24 cellular contexts compared by ENCODE assay signal in the genomic region with DNA sequence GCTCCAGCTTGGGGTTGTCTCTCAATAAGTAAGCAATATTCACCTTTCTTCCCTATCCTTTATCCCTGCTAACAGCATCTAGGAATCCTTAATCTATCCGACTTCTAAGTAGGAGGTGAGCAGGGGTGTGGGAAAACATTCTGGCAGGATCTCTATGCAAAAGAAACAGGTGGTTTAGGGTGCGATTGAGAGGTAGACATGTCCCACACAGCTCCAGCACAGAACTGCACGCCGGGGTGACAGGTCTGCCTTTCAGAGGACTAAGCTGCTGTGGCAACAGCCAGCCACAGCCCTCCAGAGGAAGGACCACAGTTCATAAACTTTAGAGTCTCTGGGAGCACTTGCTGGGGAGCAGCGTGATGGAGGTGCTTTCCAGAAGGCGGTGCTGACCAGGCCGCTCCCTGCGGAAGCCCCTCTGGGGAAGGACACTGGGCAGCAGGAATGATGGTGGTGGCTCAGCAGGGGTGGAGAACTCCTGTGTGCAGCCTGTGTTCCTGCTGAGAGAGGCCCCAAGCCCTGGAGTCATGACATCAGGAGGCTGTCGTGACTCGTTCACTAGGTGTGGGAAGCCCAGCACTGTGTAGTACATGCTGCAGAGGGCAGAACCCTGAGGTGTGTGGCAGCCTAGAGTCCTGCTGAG.
DNase-seq lines count a peak whose midpoint lies in the region; ATAC-seq, FAIRE-seq and TF ChIP-seq lines count a peak whose summit lies in the region.
"Had no signal": no experiment of that assay in that cellular context is flagged by ENCODE, and none has a peak within 500 bp of the region (broad histone marks: within the 10 kb centered on the region; RNA-seq: fewer than 3 reads in every experiment).

No MANE protein-coding gene starts in this region.

- POLR2A ChIA-PET in HEK293 (lab: Yijun Ruan, JAX): no interaction called here

- no peaks in the 10 kb centered on the region for H3K9me3 Mint-ChIP-seq in stimulated activated effector memory CD8-positive, alpha-beta T cell treated with anti-CD3 and anti-CD28 coated beads, Interleukin-12 subunit alpha, Interleukin-12 subunit beta, amount 100 ng/mL, for 72 hours
- H3K9me3 Mint-ChIP-seq: GM23338 had no signal

- H3K4me1 ChIP-seq in HEK293 (ENCODE audit: control insufficient read depth, insufficient read depth, low read length) (no peaks in the 10 kb centered on the region), esophagus muscularis mucosa (no peaks in the 10 kb centered on the region)
- H3K4me1 ChIP-seq: A549, BE2C had no signal

- TF ChIP-seq EP300 in esophagus muscularis mucosa (IDR thresholded peaks at IDR 0.05): no peak

- H3K36me3 Mint-ChIP-seq in stimulated activated effector memory CD8-positive, alpha-beta T cell treated with anti-CD3 and anti-CD28 coated beads, Interleukin-12 subunit alpha, Interleukin-12 subunit beta, amount 100 ng/mL, for 72 hours: no peaks in the 10 kb centered on the region
- H3K36me3 Mint-ChIP-seq: CD14-positive monocyte had no signal

- intact Hi-C loops in esophagus muscularis mucosa (cut with DNase I): no loop called here

- no peak for FAIRE-seq in H54 (lab: Jason Lieb, UNC)
- FAIRE-seq: A549, D721Med, GM12891, GM18507 had no signal

- H3K27ac Mint-ChIP-seq in stimulated activated effector memory CD8-positive, alpha-beta T cell treated with anti-CD3 and anti-CD28 coated beads, Interleukin-12 subunit alpha, Interleukin-12 subunit beta, amount 100 ng/mL, for 72 hours: no peak overlapping the region
- H3K27ac Mint-ChIP-seq: CD14-positive monocyte; CD4-positive, alpha-beta T cell; CD8-positive, alpha-beta memory T cell; GM23338 had no signal

- H3K4me3 ChIP-seq in HEK293 (ENCODE audit: low read depth, low read length) (no peak overlapping the region), esophagus muscularis mucosa (no peak overlapping the region)
- H3K4me3 ChIP-seq: A549; BLaER1 treated with 17β-estradiol and CSF1 and Interleukin-3, amounts not matched to agents 10 nM and 100 nM; GM23338 had no signal

- H3K27me3 ChIP-seq in esophagus muscularis mucosa: no peaks in the 10 kb centered on the region
- H3K27me3 ChIP-seq: BE2C; BLaER1 treated with 17β-estradiol and CSF1 and Interleukin-3, amounts not matched to agents 10 nM and 100 nM had no signal

- no peaks in the 10 kb centered on the region for H3K4me1 Mint-ChIP-seq in stimulated activated effector memory CD8-positive, alpha-beta T cell treated with anti-CD3 and anti-CD28 coated beads, Interleukin-12 subunit alpha, Interleukin-12 subunit beta, amount 100 ng/mL, for 72 hours
- H3K4me1 Mint-ChIP-seq: CD14-positive monocyte; CD8-positive, alpha-beta memory T cell; GM23338 had no signal

- H3K4me3 Mint-ChIP-seq in stimulated activated effector memory CD8-positive, alpha-beta T cell treated with anti-CD3 and anti-CD28 coated beads, Interleukin-12 subunit alpha, Interleukin-12 subunit beta, amount 100 ng/mL, for 72 hours: no peak overlapping the region
- H3K4me3 Mint-ChIP-seq: CD14-positive monocyte; CD4-positive, alpha-beta T cell; CD8-positive, alpha-beta memory T cell; GM23338 had no signal

- H3K9me3 ChIP-seq in HEK293 (ENCODE audit: control insufficient read depth, insufficient read depth, low read depth, low read length): no peaks in the 10 kb centered on the region
- H3K9me3 ChIP-seq in esophagus muscularis mucosa: no peaks in the 10 kb centered on the region
- H3K9me3 ChIP-seq: A549; BE2C; BLaER1 treated with 17β-estradiol and CSF1 and Interleukin-3, amounts not matched to agents 10 nM and 100 nM had no signal

- TF ChIP-seq CTCF in HEK293 (tag by site-specific recombination; IDR thresholded peaks at IDR 0.05) (no peak), esophagus muscularis mucosa (IDR thresholded peaks at IDR 0.05) (no peak)

- H3K36me3 ChIP-seq in HEK293 (ENCODE audit: control insufficient read depth in 2 of 2, insufficient read depth in 1 of 2, low read length in 2 of 2) (no peaks in the 10 kb centered on the region), esophagus muscularis mucosa (no peaks in the 10 kb centered on the region)
- H3K36me3 ChIP-seq: BE2C; BLaER1 treated with 17β-estradiol and CSF1 and Interleukin-3, amounts not matched to agents 10 nM and 100 nM had no signal

- no peak overlapping the region for H3K27ac ChIP-seq in HEK293 (ENCODE audit: extremely low read depth, low read depth, low read length)
- no peak overlapping the region for H3K27ac ChIP-seq in esophagus muscularis mucosa (replicated peaks in 1 of 4)
- H3K27ac ChIP-seq: A549; BLaER1 treated with 17β-estradiol and CSF1 and Interleukin-3, amounts not matched to agents 10 nM and 100 nM had no signal

- ATAC-seq in stimulated activated effector memory CD8-positive, alpha-beta T cell treated with anti-CD3 and anti-CD28 coated beads, Interleukin-12 subunit alpha, Interleukin-12 subunit beta, amount 100 ng/mL, for 72 hours: peak; percentile 45
- ATAC-seq: A549, GM23338 had no signal

- 89% methylated on average over 10 of the region's 10 CpGs for WGBS in esophagus muscularis mucosa

- CTCF ChIA-PET in HEK293 (lab: Yijun Ruan, JAX): no interaction called here

- TF ChIP-seq POLR2A in H54 (IDR thresholded peaks at IDR 0.05; ENCODE audit: low read depth, low read length): no peak
- TF ChIP-seq POLR2A in esophagus muscularis mucosa (IDR thresholded peaks at IDR 0.05; ENCODE audit: low read depth): no peak

- DNase-seq in H54 (ENCODE audit: insufficient read length, low spot score) (peak; percentile 15), esophagus muscularis mucosa (ENCODE audit: extremely low spot score) (peak; percentile 88), NCI-H1105 treated with DMSO at 0.1 percent for 48 hours (lab: John Stamatoyannopoulos, UW) (no peak), amygdala (lab: John Stamatoyannopoulos, UW) (no peak), NCI-H1105 (lab: John Stamatoyannopoulos, UW) (no peak)
- DNase-seq in stimulated activated effector memory CD8-positive, alpha-beta T cell treated with anti-CD3 and anti-CD28 coated beads, Interleukin-12 subunit alpha, Interleukin-12 subunit beta, amount 100 ng/mL, for 72 hours (ENCODE audit: low spot score in 2 of 2): no peak
- DNase-seq: 8988T; ACHN; AML-193; BE2C; CD4-positive, alpha-beta T cell; CD8-positive, alpha-beta memory T cell; DMS53; DMS79 treated with DMSO at 0.1 percent for 48 hours; GF-D8; HCEC 1CT had no signal

TF ChIP-seq in HEK293, 187 proteins besides CTCF, POLR2A, EP300 and RAD21:
- peak; percentile 62 for TF ChIP-seq ZIC2 (tag by site-specific recombination; IDR thresholded peaks at IDR 0.05)
- TF ChIP-seq, protein P1, sequence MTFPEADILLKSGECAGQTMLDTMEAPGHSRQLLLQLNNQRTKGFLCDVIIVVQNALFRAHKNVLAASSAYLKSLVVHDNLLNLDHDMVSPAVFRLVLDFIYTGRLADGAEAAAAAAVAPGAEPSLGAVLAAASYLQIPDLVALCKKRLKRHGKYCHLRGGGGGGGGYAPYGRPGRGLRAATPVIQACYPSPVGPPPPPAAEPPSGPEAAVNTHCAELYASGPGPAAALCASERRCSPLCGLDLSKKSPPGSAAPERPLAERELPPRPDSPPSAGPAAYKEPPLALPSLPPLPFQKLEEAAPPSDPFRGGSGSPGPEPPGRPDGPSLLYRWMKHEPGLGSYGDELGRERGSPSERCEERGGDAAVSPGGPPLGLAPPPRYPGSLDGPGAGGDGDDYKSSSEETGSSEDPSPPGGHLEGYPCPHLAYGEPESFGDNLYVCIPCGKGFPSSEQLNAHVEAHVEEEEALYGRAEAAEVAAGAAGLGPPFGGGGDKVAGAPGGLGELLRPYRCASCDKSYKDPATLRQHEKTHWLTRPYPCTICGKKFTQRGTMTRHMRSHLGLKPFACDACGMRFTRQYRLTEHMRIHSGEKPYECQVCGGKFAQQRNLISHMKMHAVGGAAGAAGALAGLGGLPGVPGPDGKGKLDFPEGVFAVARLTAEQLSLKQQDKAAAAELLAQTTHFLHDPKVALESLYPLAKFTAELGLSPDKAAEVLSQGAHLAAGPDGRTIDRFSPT (tag by site-specific recombination; IDR thresholded peaks at IDR 0.05): no peak
- TF ChIP-seq, protein P2, sequence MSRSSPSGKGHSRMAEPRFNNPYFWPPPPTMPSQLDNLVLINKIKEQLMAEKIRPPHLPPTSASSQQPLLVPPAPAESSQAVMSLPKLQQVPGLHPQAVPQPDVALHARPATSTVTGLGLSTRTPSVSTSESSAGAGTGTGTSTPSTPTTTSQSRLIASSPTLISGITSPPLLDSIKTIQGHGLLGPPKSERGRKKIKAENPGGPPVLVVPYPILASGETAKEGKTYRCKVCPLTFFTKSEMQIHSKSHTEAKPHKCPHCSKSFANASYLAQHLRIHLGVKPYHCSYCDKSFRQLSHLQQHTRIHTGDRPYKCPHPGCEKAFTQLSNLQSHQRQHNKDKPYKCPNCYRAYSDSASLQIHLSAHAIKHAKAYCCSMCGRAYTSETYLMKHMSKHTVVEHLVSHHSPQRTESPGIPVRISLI (tag by site-specific recombination; IDR thresholded peaks at IDR 0.05): no peak
- no peak for TF ChIP-seq ZNF624 (tag by site-specific recombination; IDR thresholded peaks at IDR 0.05)
- no peak for TF ChIP-seq ZNF24 (tag by site-specific recombination; IDR thresholded peaks at IDR 0.05)

Comparison
In these comparisons a context has a peak if more than half of its experiments do, and no peak if none do; other contexts are left out.
1. DNase-seq: peak in H54 (single experiment) and esophagus muscularis mucosa (single experiment); none in stimulated activated effector memory CD8-positive, alpha-beta T cell treated with anti-CD3 and anti-CD28 coated beads, Interleukin-12 subunit alpha, Interleukin-12 subunit beta, amount 100 ng/mL, for 72 hours (0 of 2), NCI-H1105 treated with DMSO at 0.1 percent for 48 hours (single experiment), amygdala (0 of 56) and NCI-H1105 (single experiment).